ENCODE assay signal across 7 cellular contexts in the genomic region with DNA sequence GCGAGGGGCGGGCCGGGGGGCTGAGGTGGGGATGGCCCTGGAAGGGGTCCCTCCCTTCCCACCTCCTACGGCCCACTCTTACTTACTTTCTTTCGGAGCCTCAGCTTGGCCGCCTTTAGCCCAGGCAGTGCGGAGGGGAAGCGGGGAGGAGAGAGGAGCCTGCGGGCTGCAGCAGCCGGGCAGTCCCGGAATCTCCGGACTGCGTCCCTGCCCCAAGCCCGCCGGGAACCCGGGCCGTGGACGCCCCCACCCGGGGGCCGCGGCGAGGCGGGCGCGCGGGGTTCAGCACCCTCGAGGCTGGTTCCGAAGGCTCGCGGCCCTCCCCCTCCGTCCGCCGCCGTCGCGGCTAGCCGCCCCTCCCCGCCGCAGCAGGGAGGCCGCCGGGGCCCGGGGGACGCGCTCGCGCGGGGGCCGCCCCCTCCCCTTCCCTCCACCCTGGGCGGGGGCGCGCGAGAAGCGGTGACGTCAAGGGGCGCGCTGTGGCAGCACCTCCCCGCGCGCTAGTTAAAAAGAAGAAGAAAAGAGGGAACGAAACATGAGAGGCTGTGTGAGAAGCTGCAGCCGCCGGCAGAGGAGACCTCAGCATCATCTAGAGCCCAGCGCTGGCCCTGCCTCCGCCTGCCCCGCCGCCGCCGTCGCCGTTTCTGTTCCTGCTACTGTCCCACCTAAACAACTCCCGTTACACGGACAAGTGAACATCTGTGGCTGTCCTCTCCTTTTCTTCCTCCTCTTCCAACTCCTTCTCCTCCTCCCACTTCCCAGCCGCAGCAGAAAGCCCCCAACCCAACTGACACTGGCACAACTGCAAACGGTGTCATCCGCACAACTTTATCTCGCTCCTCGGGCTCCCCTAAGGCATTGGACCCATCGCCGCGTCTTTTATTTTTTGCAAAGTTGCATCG. TPM values are rescaled to one million over a fixed set of nuclear protein-coding genes. Genes with fewer than 3 reads are reported as not detected.
DNase-seq lines count a peak whose midpoint lies in the region; TF ChIP-seq lines count a peak whose summit lies in the region.

Gene HHIP (plus strand): TSS at position 536 of the 902 bp plus-strand sequence. CDS start 520 bp downstream, outside the sequence.

- peaks cover 12% of the 10 kb centered on the region for H3K23me2 ChIP-seq in H9 (ENCODE audit: insufficient read length, low read depth, low read length, poor library complexity, severe bottlenecking)

- H3K36me3 Mint-ChIP-seq in H9 (ENCODE audit: insufficient read depth in 1 of 3, low read depth in 3 of 3), result no peaks in the 10 kb centered on the region; a peak in 1 of 7 replicates

- H3K79me1 ChIP-seq in H9 (ENCODE audit: insufficient read depth, low read depth, low read length, poor library complexity, severe bottlenecking), result no peaks in the 10 kb centered on the region

- H3K4me2 ChIP-seq in H9 (ENCODE audit: insufficient read depth, insufficient read length, low read length) (peak within 1 kb of the TSS; percentile 85), skeletal muscle satellite cell (ENCODE audit: low read length) (peak within 1 kb of the TSS; percentile 99)

- H3K27ac ChIP-seq in H9 (ENCODE audit: insufficient read length, low read depth, low read length), result no peak within 1 kb of the TSS

- no peak within 1 kb of the TSS for H3K56ac ChIP-seq in H9 (ENCODE audit: insufficient read length, low read depth, low read length)

- H2AFZ ChIP-seq in H9 (ENCODE audit: low read length), result no peak within 1 kb of the TSS

- H3K4me3 ChIP-seq in GM06990 (replicated peaks; ENCODE audit: low read depth, low read length), result peak within 1 kb of the TSS; percentile 36
- peak within 1 kb of the TSS; percentile 95 for H3K4me3 ChIP-seq in skeletal muscle satellite cell (ENCODE audit: low read length)

- no peak within 1 kb of the TSS for H4K8ac ChIP-seq in H9 (replicated peaks; ENCODE audit: insufficient read length, low read depth, low read length)

- H3K9ac ChIP-seq in H9 (ENCODE audit: extremely low read depth, insufficient read length, low read length), result no peak within 1 kb of the TSS
- H3K9ac ChIP-seq in skeletal muscle satellite cell (ENCODE audit: low read depth, low read length), result peak within 1 kb of the TSS; percentile 85

- H3K27ac Mint-ChIP-seq in H9, result peak within 1 kb of the TSS in 1 of 3 experiments; percentile 62; a peak in 1 of 7 replicates

- no peak within 1 kb of the TSS for H3K23ac ChIP-seq in H9 (ENCODE audit: insufficient read length, low read depth, low read length)

- no peak within 1 kb of the TSS for H2BK12ac ChIP-seq in H9 (ENCODE audit: insufficient read length, low read depth, low read length)

- H3K9me3 ChIP-seq in H9 (ENCODE audit: control insufficient read depth, low read depth, low read length), result no peaks in the 10 kb centered on the region
- H3K9me3 ChIP-seq in skeletal muscle satellite cell (replicated peaks; ENCODE audit: low read length), result no peaks in the 10 kb centered on the region

- no peak within 1 kb of the TSS for H3K14ac ChIP-seq in H9 (ENCODE audit: insufficient read depth, low read length)

- H3K9me3 Mint-ChIP-seq in H9, result peaks cover 0 to 3% of the 10 kb centered on the region in 2 experiments; a peak in 1 of 5 replicates

- H3K36me3 ChIP-seq in GM06990 (ENCODE audit: control insufficient read depth, insufficient read depth, low read length) (no peaks in the 10 kb centered on the region), skeletal muscle satellite cell (ENCODE audit: insufficient read depth, low read length) (peaks cover 6% of the 10 kb centered on the region)

- peaks cover 2% of the 10 kb centered on the region; the same call in 1 of the 2 replicates for H3K27me3 ChIP-seq in GM06990 (replicated peaks; ENCODE audit: control insufficient read depth, insufficient read depth, low read length)
- H3K27me3 ChIP-seq in H9 (ENCODE audit: insufficient read depth, low read length), result peaks cover 42% of the 10 kb centered on the region; the same call in 1 of the 2 replicates
- H3K27me3 ChIP-seq in skeletal muscle satellite cell (ENCODE audit: control insufficient read depth, insufficient read depth, low read length), result no peaks in the 10 kb centered on the region

- H3K27me3 Mint-ChIP-seq in H9 (ENCODE audit: low read depth), result peaks cover 85% of the 10 kb centered on the region

- H2BK20ac ChIP-seq in H9 (ENCODE audit: low read depth, low read length, poor library complexity, severe bottlenecking), result no peak within 1 kb of the TSS

- no peaks in the 10 kb centered on the region for H4K20me1 ChIP-seq in H9 (ENCODE audit: control insufficient read depth, insufficient read depth, insufficient read length)

- H3K4me1 ChIP-seq in H9 (ENCODE audit: insufficient read depth, low read length) (no peaks in the 10 kb centered on the region), skeletal muscle satellite cell (ENCODE audit: control insufficient read depth, insufficient read depth, low read length) (peaks cover 18% of the 10 kb centered on the region)

- no peak within 1 kb of the TSS for H3T11ph ChIP-seq in H9 (ENCODE audit: low read length)

- H4K5ac ChIP-seq in H9 (ENCODE audit: insufficient read length, low read depth, low read length), result no peak within 1 kb of the TSS

- H4K91ac ChIP-seq in H9 (ENCODE audit: insufficient read length, low read depth, low read length), result no peak within 1 kb of the TSS

- H3K4me1 Mint-ChIP-seq in H9, result peaks cover 46 to 47% of the 10 kb centered on the region in 2 experiments

- no peaks in the 10 kb centered on the region for H3K79me2 ChIP-seq in H9 (ENCODE audit: insufficient read depth, low read length)

- H3K4me3 Mint-ChIP-seq in H9, result peak within 1 kb of the TSS; percentile 69 to 88

- H2BK120ac ChIP-seq in H9 (ENCODE audit: low read depth, low read length, poor library complexity, severe bottlenecking), result no peak within 1 kb of the TSS

- WGBS in H9 (ENCODE audit: extremely low coverage, insufficient read length, low lambda C conversion rate), result no CpG with 5 or more reads among the region's 81 CpGs

- DNase-seq in GM06990 (ENCODE audit: extremely low read depth, insufficient read length) (peak; percentile 30), H9 (peak; percentile 53), SHP77 (lab: John Stamatoyannopoulos, UW) (peak; percentile 17 to 19), cerebellum (ENCODE audit: low spot score) (peak; percentile 12), islet precursor cell (peak; percentile 78), cerebellar nuclear complex (lab: John Stamatoyannopoulos, UW) (no peak)

- H2AK5ac ChIP-seq in H9 (ENCODE audit: insufficient read length, low read length), result no peak within 1 kb of the TSS

- TF ChIP-seq CTCF in GM06990 (IDR thresholded peaks at IDR 0.05; ENCODE audit: insufficient read depth, low read length, poor library complexity, severe bottlenecking) (no peak), H9 (conservative IDR thresholded peaks at IDR 0.05) (no peak)

- no peak within 1 kb of the TSS for H2BK15ac ChIP-seq in H9 (ENCODE audit: low read depth, low read length)

- H3K4ac ChIP-seq in H9 (ENCODE audit: low read depth, low read length), result no peak within 1 kb of the TSS

- no peak within 1 kb of the TSS for H2BK5ac ChIP-seq in H9 (ENCODE audit: insufficient read length, low read length)

- no peak within 1 kb of the TSS for H3K18ac ChIP-seq in H9 (ENCODE audit: insufficient read length, low read depth, low read length)

RNA-seq across cellular contexts. Expression of gene HHIP, which starts in this region (rescaled TPM):
- total RNA-seq in H9 (2021), result 2.7 and 3.8 TPM in 2 replicates
- total RNA-seq in cerebellum, result 10.6 TPM
- total RNA-seq in skeletal muscle satellite cell (2012; rRNA removed), result 3.1 and 16.0 TPM in 2 replicates

Comparison
In these comparisons a context has a peak if more than half of its experiments do, and no peak if none do; other contexts are left out.
1. DNase-seq: peak in GM06990 (single experiment), H9 (single experiment), SHP77 (2 of 2), cerebellum (single experiment) and islet precursor cell (single experiment); none in cerebellar nuclear complex (0 of 2).